Comparison of ENCODE assay signal across 2 cellular contexts in genomic region chr19:50820086-50820485, GRCh38.
TF ChIP-seq lines count a peak whose summit lies in the region.

No MANE protein-coding gene starts in this region.

TF ChIP-seq in HCT116, 20 proteins besides CTCF, POLR2A, EP300 and RAD21:
- TF ChIP-seq JUND (IDR thresholded peaks at IDR 0.05) (no peak), REST (IDR thresholded peaks at IDR 0.05; ENCODE audit: low read depth) (no peak), EZH2phosphoT487 (IDR thresholded peaks at IDR 0.05; ENCODE audit: borderline replicate concordance) (no peak)
TF ChIP-seq in HCT116: peak in this region for 0.

TF ChIP-seq in K562, 482 proteins besides CTCF, POLR2A, EP300 and RAD21 (continues in another document):
- TF ChIP-seq CREB3 (tag; conservative IDR thresholded peaks at IDR 0.05; ENCODE audit: low read depth), result 0 out of 2 replicates have a peak, but pooled peaks have one; percentile 29
- TF ChIP-seq TEAD1 (CRISPR knock-in tag; IDR thresholded peaks at IDR 0.05), result 0 out of 4 replicates have a peak, but pooled peaks of 1 of the 2 experiments have one; percentile 57
- peak; percentile 59; the same call in 1 of the 2 replicates for TF ChIP-seq FOXP1 (CRISPR knock-in tag; IDR thresholded peaks at IDR 0.05)
- TF ChIP-seq E2F6 (IDR thresholded peaks at IDR 0.05; ENCODE audit: borderline replicate concordance in 1 of 2, extremely low read depth in 1 of 2, insufficient read depth in 1 of 2, insufficient read length in 1 of 2, low read depth in 1 of 2, low read length in 1 of 2, poor library complexity in 1 of 2, severe bottlenecking in 1 of 2), result peak; percentile 81 to 95
- no peak for TF ChIP-seq ID3 (CRISPR knock-in tag; IDR thresholded peaks at IDR 0.05)
- peak; percentile 36; the same call in 1 of the 2 replicates for TF ChIP-seq ID3 (tag; IDR thresholded peaks at IDR 0.05)
- TF ChIP-seq OTX1 (CRISPR knock-in tag; IDR thresholded peaks at IDR 0.05), result no peak
- TF ChIP-seq RNF219 (CRISPR knock-in tag; IDR thresholded peaks at IDR 0.05), result no peak
- TF ChIP-seq L3MBTL2 (IDR thresholded peaks at IDR 0.05), result peak; percentile 95
- no peak for TF ChIP-seq MTA2 (IDR thresholded peaks at IDR 0.05; ENCODE audit: low read depth)
- peak in 1 of 2 experiments; percentile 53; a peak in 1 of 4 replicates for TF ChIP-seq FOXA3 (CRISPR knock-in tag; conservative IDR thresholded peaks at IDR 0.05 in 1 of 2, IDR thresholded peaks at IDR 0.05 in 1 of 2)
- peak; percentile 96 for TF ChIP-seq MGA (IDR thresholded peaks at IDR 0.05)
- TF ChIP-seq KLF16 (IDR thresholded peaks at IDR 0.05), result no peak
- TF ChIP-seq ERF (CRISPR knock-in tag; IDR thresholded peaks at IDR 0.05), result 0 out of 2 replicates have a peak, but pooled peaks have one; percentile 49
- peak; percentile 11 for TF ChIP-seq SAP30 (IDR thresholded peaks at IDR 0.05; ENCODE audit: borderline replicate concordance, insufficient read depth, low read depth, low read length, poor library complexity, severe bottlenecking)
- TF ChIP-seq YBX1 (IDR thresholded peaks at IDR 0.05), result no peak
- peak; percentile 70 for TF ChIP-seq MAX (CRISPR knock-in tag; IDR thresholded peaks at IDR 0.05)
- peak; percentile 80 for TF ChIP-seq ZNF592 (IDR thresholded peaks at IDR 0.05)
- TF ChIP-seq SP1 (CRISPR knock-in tag; IDR thresholded peaks at IDR 0.05), result 0 out of 2 replicates have a peak, but pooled peaks have one; percentile 4
- 0 out of 2 replicates have a peak, but pooled peaks have one; percentile 17 for TF ChIP-seq HDAC2 (IDR thresholded peaks at IDR 0.05)
- peak; percentile 39; the same call in 1 of the 2 replicates for TF ChIP-seq ARID4B (CRISPR knock-in tag; IDR thresholded peaks at IDR 0.05)
